16 cellular contexts compared by ENCODE assay signal in genomic region chr18:44723366-44723765, GRCh38. TPM values are rescaled to one million over a fixed set of nuclear protein-coding genes. Genes with fewer than 3 reads are reported as not detected.
DNase-seq lines count a peak whose midpoint lies in the region; ATAC-seq lines count a peak whose summit lies in the region.
"Had no signal": no experiment of that assay in that cellular context is flagged by ENCODE, and none has a peak within 500 bp of the region (broad histone marks: within the 10 kb centered on the region; RNA-seq: fewer than 3 reads in every experiment).

No MANE protein-coding gene starts in this region.

- H3K9ac ChIP-seq in neuronal stem cell (ENCODE audit: low read depth, low read length, poor library complexity), result no peak overlapping the region

- H3K27me3 Mint-ChIP-seq in activated CD4-positive, alpha-beta T cell treated with anti-CD3 and anti-CD28 coated beads, Interleukin-2, amount 10 ng/mL, durations not matched to agents 24 days and 14 days, result peaks cover 9% of the 10 kb centered on the region
- H3K27me3 Mint-ChIP-seq in T-cell, result no peaks in the 10 kb centered on the region

- no peak overlapping the region for H3K27ac ChIP-seq in neuronal stem cell (replicated peaks; ENCODE audit: low read length)
- H3K27ac ChIP-seq: A549, upper lobe of right lung had no signal

- H4K91ac ChIP-seq in neuronal stem cell (ENCODE audit: low read depth, low read length, poor library complexity), result no peak overlapping the region

- no peak overlapping the region for H4K8ac ChIP-seq in neuronal stem cell (ENCODE audit: low read depth, low read length)

- no peak for DNase-seq in activated CD4-positive, alpha-beta T cell treated with anti-CD3 and anti-CD28 coated beads, Interleukin-2, amount 10 ng/mL, durations not matched to agents 24 days and 14 days
- no peak for DNase-seq in activated CD4-positive, alpha-beta T cell treated with anti-CD3 and anti-CD28 coated beads, Interleukin-2, amount 50 U/mL, for 4 hours
- DNase-seq in T-cell (peak in 2 of 34 experiments; percentile 12 to 20), neuronal stem cell (ENCODE audit: low spot score) (no peak), D341Med (ENCODE audit: low spot score) (no peak), cortex of kidney (lab: John Stamatoyannopoulos, UW) (no peak), hippocampal formation (lab: John Stamatoyannopoulos, UW) (no peak)
- DNase-seq: activated CD4-positive, CD25-positive, alpha-beta regulatory T cell treated with anti-CD3 and anti-CD28 coated beads, Interleukin-2, amount 50 U/mL, for 72 hours; DMS79; effector CD8-positive, alpha-beta T cell; NCI-H226; Right ventricle myocardium superior; upper lobe of right lung had no signal

- H3K27me3 ChIP-seq in neuronal stem cell (ENCODE audit: control insufficient read depth in 3 of 3, insufficient read depth in 3 of 3, low read depth in 1 of 3, low read length in 3 of 3), result no peaks in the 10 kb centered on the region
- H3K27me3 ChIP-seq: upper lobe of right lung had no signal

- intact Hi-C loops in activated CD4-positive, alpha-beta T cell treated with anti-CD3 and anti-CD28 coated beads, Interleukin-2, amount 10 ng/mL, durations not matched to agents 24 days and 14 days (cut with micrococcal nuclease), result no loop called here

- no peaks in the 10 kb centered on the region for H3K9me3 Mint-ChIP-seq in activated CD4-positive, alpha-beta T cell treated with anti-CD3 and anti-CD28 coated beads, Interleukin-2, amount 10 ng/mL, durations not matched to agents 24 days and 14 days
- no peaks in the 10 kb centered on the region for H3K9me3 Mint-ChIP-seq in T-cell

- no peak overlapping the region for H2BK12ac ChIP-seq in neuronal stem cell (ENCODE audit: low read length)

- H3K9me3 ChIP-seq in neuronal stem cell (replicated peaks in 1 of 2; ENCODE audit: control insufficient read depth in 2 of 2, insufficient read depth in 1 of 2, low read depth in 1 of 2, low read length in 2 of 2), result no peaks in the 10 kb centered on the region
- H3K9me3 ChIP-seq: A549, upper lobe of right lung had no signal

- no peak overlapping the region for H3K4me2 ChIP-seq in neuronal stem cell (ENCODE audit: insufficient read depth, low read length, poor library complexity, severe bottlenecking)
- H3K4me2 ChIP-seq: A549 had no signal

- WGBS in neuronal stem cell (ENCODE audit: extremely low coverage in 2 of 2, insufficient read length in 2 of 2, insufficient replicate concordance in 1 of 2), 2 donors, result no CpG with 5 or more reads among the region's 6 CpGs

- H3K79me1 ChIP-seq in neuronal stem cell (ENCODE audit: low read depth, low read length), result no peaks in the 10 kb centered on the region

- POLR2A ChIA-PET in T-cell (lab: Charles Lee), result no interaction called here

- ATAC-seq in GM21576 (IDR thresholded peaks at IDR 0.05; ENCODE audit: unreplicated experiment) (peak; percentile 29), T-cell (replicated peaks in 1 of 4) (no peak)
- ATAC-seq: A549, upper lobe of right lung had no signal

- no peak overlapping the region for H3K4me3 ChIP-seq in neuronal stem cell (ENCODE audit: low read length in 2 of 2)
- H3K4me3 ChIP-seq: A549, lung, upper lobe of right lung had no signal

- no peak overlapping the region for H2AK5ac ChIP-seq in neuronal stem cell (ENCODE audit: low read depth, low read length)

- H3K4me1 ChIP-seq in neuronal stem cell (ENCODE audit: control insufficient read depth in 2 of 2, insufficient read depth in 1 of 2, low read depth in 1 of 2, low read length in 2 of 2), result peaks cover 24 to 43% of the 10 kb centered on the region in 2 donors

- H3K36me3 Mint-ChIP-seq in activated CD4-positive, alpha-beta T cell treated with anti-CD3 and anti-CD28 coated beads, Interleukin-2, amount 10 ng/mL, durations not matched to agents 24 days and 14 days (ENCODE audit: low read depth), result peaks cover 19% of the 10 kb centered on the region
- no peaks in the 10 kb centered on the region for H3K36me3 Mint-ChIP-seq in T-cell

- H3K36me3 ChIP-seq in neuronal stem cell (replicated peaks in 1 of 2; ENCODE audit: control insufficient read depth in 2 of 2, insufficient read depth in 2 of 2, low read length in 2 of 2), result peaks cover 0 to 11% of the 10 kb centered on the region in 2 donors
- H3K36me3 ChIP-seq: upper lobe of right lung had no signal

- H2BK15ac ChIP-seq in neuronal stem cell (ENCODE audit: low read length), result no peak overlapping the region

- H2AFZ ChIP-seq in neuronal stem cell (ENCODE audit: low read length), result peak overlapping the region; percentile 21

- no peak overlapping the region for H3K4me3 Mint-ChIP-seq in activated CD4-positive, alpha-beta T cell treated with anti-CD3 and anti-CD28 coated beads, Interleukin-2, amount 10 ng/mL, durations not matched to agents 24 days and 14 days
- no peak overlapping the region for H3K4me3 Mint-ChIP-seq in T-cell

- no peak overlapping the region for H3K4ac ChIP-seq in neuronal stem cell (ENCODE audit: low read length)

- no peak overlapping the region for H3K23ac ChIP-seq in neuronal stem cell (ENCODE audit: low read depth, low read length, poor library complexity)

- H2BK120ac ChIP-seq in neuronal stem cell (ENCODE audit: low read depth, low read length), result no peak overlapping the region

- no peak overlapping the region for H3K14ac ChIP-seq in neuronal stem cell (ENCODE audit: low read length)

- H2BK5ac ChIP-seq in neuronal stem cell (ENCODE audit: low read length), result no peak overlapping the region

- CTCF ChIA-PET in T-cell (lab: Charles Lee), result no interaction called here

- no peak overlapping the region for H3K18ac ChIP-seq in neuronal stem cell (ENCODE audit: low read length)

- peaks cover 72% of the 10 kb centered on the region for H3K4me1 Mint-ChIP-seq in activated CD4-positive, alpha-beta T cell treated with anti-CD3 and anti-CD28 coated beads, Interleukin-2, amount 10 ng/mL, durations not matched to agents 24 days and 14 days
- peaks cover 42 to 63% (median 61%) of the 10 kb centered on the region in 3 donors for H3K4me1 Mint-ChIP-seq in T-cell

- H3K27ac Mint-ChIP-seq in activated CD4-positive, alpha-beta T cell treated with anti-CD3 and anti-CD28 coated beads, Interleukin-2, amount 10 ng/mL, durations not matched to agents 24 days and 14 days, result peak overlapping the region; percentile 1
- H3K27ac Mint-ChIP-seq in T-cell, result peak overlapping the region; percentile 88 to 92

RNA-seq across cellular contexts. Expression of gene SETBP1, which starts 42.7 kb away (rescaled TPM):
- 21.9 and 22.6 TPM in 2 replicates for total RNA-seq in activated CD4-positive, alpha-beta T cell treated with anti-CD3 and anti-CD28 coated beads, Interleukin-2, amount 10 ng/mL, durations not matched to agents 24 days and 14 days
- 1 to 10 TPM; 1.6 to 5.7 (median 3.2) TPM for total RNA-seq in T-cell
- polyA plus RNA-seq in neuronal stem cell (2013, experiment 1 of 2), result 4.7 TPM
- 4.8 TPM for polyA plus RNA-seq in neuronal stem cell (2013, experiment 2 of 2)
